1 cellular context compared by ENCODE assay signal in genomic region chr2:18552351-18553077, GRCh38.
TF ChIP-seq lines count a peak whose summit lies in the region.

No MANE protein-coding gene starts in this region.

TF ChIP-seq in GM23338, 12 proteins besides CTCF, POLR2A, EP300 and RAD21 (continued from another document):
- no peak for TF ChIP-seq ZNF462 (CRISPR knock-in tag; IDR thresholded peaks at IDR 0.05)
- no peak for TF ChIP-seq ETS1 (IDR thresholded peaks at IDR 0.05)
- no peak for TF ChIP-seq POLR2AphosphoS5 (IDR thresholded peaks at IDR 0.05; ENCODE audit: low read depth)
- no peak for TF ChIP-seq CREB1 (CRISPR knock-in tag; IDR thresholded peaks at IDR 0.05; ENCODE audit: low read depth)
- no peak for TF ChIP-seq STAT1 (IDR thresholded peaks at IDR 0.05; ENCODE audit: unreplicated experiment)
- no peak for TF ChIP-seq REST (IDR thresholded peaks at IDR 0.05; ENCODE audit: unreplicated experiment)
- TF ChIP-seq EZH2phosphoT487 (IDR thresholded peaks at IDR 0.05; ENCODE audit: unreplicated experiment), result no peak
- no peak for TF ChIP-seq EZH2 (IDR thresholded peaks at IDR 0.05; ENCODE audit: low read depth, unreplicated experiment)
- no peak for TF ChIP-seq NANOG (IDR thresholded peaks at IDR 0.05; ENCODE audit: borderline replicate concordance)
- TF ChIP-seq JUNB (IDR thresholded peaks at IDR 0.05; ENCODE audit: unreplicated experiment), result no peak
